Comparison of ENCODE assay signal across 1 cellular context in genomic region chr20:45771182-45771759, GRCh38.
TF ChIP-seq lines count a peak whose summit lies in the region.

No MANE protein-coding gene starts in this region.

TF ChIP-seq in GM12878, 131 proteins besides CTCF, POLR2A, EP300 and RAD21 (continues in another document):
- TF ChIP-seq ZSCAN29 (IDR thresholded peaks at IDR 0.05), result no peak
- no peak for TF ChIP-seq TAF1 (IDR thresholded peaks at IDR 0.05; ENCODE audit: borderline replicate concordance, low read depth, low read length)
- TF ChIP-seq IRF5 (IDR thresholded peaks at IDR 0.05; ENCODE audit: borderline replicate concordance), result no peak
- no peak for TF ChIP-seq POLR2AphosphoS5 (IDR thresholded peaks at IDR 0.05; ENCODE audit: low read length)
- no peak for TF ChIP-seq IRF3 (IDR thresholded peaks at IDR 0.05)
- TF ChIP-seq CREM (IDR thresholded peaks at IDR 0.05; ENCODE audit: low read depth), result no peak
- TF ChIP-seq MYB (IDR thresholded peaks at IDR 0.05; ENCODE audit: borderline replicate concordance, low read depth, low read length), result no peak
- no peak for TF ChIP-seq ZBTB4 (CRISPR knock-in tag; IDR thresholded peaks at IDR 0.05)
- no peak for TF ChIP-seq ZNF622 (IDR thresholded peaks at IDR 0.05)
- TF ChIP-seq KAT2A (conservative IDR thresholded peaks at IDR 0.05; ENCODE audit: control insufficient read depth, low read depth, low read length), result no peak
- no peak for TF ChIP-seq LARP7 (IDR thresholded peaks at IDR 0.05)
- no peak for TF ChIP-seq NBN (IDR thresholded peaks at IDR 0.05)
- no peak for TF ChIP-seq CUX1 (IDR thresholded peaks at IDR 0.05; ENCODE audit: insufficient replicate concordance, low read depth, low read length)
- peak; percentile 99 for TF ChIP-seq NR2F1 (conservative IDR thresholded peaks at IDR 0.05)
- TF ChIP-seq HSF1 (IDR thresholded peaks at IDR 0.05; ENCODE audit: low read depth, low read length), result no peak
- TF ChIP-seq PBX3 (IDR thresholded peaks at IDR 0.05; ENCODE audit: insufficient replicate concordance, low read depth, low read length), result no peak
- no peak for TF ChIP-seq HDAC2 (IDR thresholded peaks at IDR 0.05)
- TF ChIP-seq SMC3 (IDR thresholded peaks at IDR 0.05; ENCODE audit: borderline replicate concordance, low read length), result peak; percentile 93
- TF ChIP-seq RFX5 (IDR thresholded peaks at IDR 0.05; ENCODE audit: low read depth, low read length), result no peak
- peak; percentile 63; the same call in 1 of the 2 replicates for TF ChIP-seq YY1 (IDR thresholded peaks at IDR 0.05; ENCODE audit: low read depth, low read length)
- peak; percentile 90 for TF ChIP-seq RAD51 (IDR thresholded peaks at IDR 0.05)
- no peak for TF ChIP-seq E2F8 (IDR thresholded peaks at IDR 0.05; ENCODE audit: low read depth, partially characterized antibody)
- TF ChIP-seq RCOR1 (conservative IDR thresholded peaks at IDR 0.05; ENCODE audit: low read depth, low read length), result 0 out of 2 replicates have a peak, but pooled peaks have one; percentile 51
- TF ChIP-seq IKZF2 (IDR thresholded peaks at IDR 0.05), result no peak
- TF ChIP-seq SKIL (IDR thresholded peaks at IDR 0.05; ENCODE audit: low read depth, poor library complexity, severe bottlenecking), result peak; percentile 40
- no peak for TF ChIP-seq NKRF (conservative IDR thresholded peaks at IDR 0.05)
- TF ChIP-seq GABPA (IDR thresholded peaks at IDR 0.05; ENCODE audit: low read depth), result no peak
- no peak for TF ChIP-seq E4F1 (IDR thresholded peaks at IDR 0.05; ENCODE audit: borderline replicate concordance, partially characterized antibody)
- peak; percentile 41 for TF ChIP-seq USF1 (IDR thresholded peaks at IDR 0.05; ENCODE audit: borderline replicate concordance, extremely low read length, insufficient read depth, low read depth, low read length)
